Comparison of ENCODE assay signal across 1 cellular context in the genomic region with DNA sequence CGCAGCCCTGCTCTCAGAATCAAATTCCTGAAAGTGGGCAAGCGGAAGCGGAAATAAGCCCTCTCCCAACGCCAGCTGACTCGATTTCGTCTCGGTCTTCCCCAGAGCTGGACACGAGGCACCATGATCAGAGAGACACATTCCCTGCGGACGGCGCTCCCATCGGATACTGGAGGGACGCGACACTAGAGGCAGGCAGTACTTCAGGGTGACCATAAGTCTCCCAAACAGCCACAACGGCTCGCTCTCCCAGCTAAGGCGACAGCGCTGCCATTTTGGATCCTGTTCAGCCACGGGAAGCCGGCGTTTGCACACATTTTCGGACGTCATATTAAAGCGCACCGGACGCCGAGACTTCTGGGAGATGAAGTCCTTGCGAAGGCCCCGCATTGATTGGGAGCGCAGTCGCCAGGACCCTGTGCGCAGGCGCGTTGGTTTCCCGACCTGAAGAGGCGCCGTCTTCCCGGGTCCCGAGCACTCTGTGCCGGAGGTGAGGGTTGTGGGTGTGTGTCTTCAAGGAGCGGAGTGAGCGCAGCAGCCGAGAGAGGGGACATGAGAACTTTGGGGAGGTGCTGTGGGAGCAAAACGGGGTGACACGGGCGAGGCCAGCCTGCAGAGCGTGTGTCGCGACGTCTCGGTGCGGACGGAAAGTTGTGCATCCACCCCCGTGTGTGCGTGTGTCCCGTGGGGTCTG.
TF ChIP-seq lines count a peak whose summit lies in the region.

TSS of gene ZNF2 (plus strand) at position 439 of the 694 bp plus-strand sequence. CDS start 10,418 bp downstream, outside the sequence.

TF ChIP-seq in K562, 482 proteins besides CTCF, POLR2A, EP300 and RAD21 (continued from another document and continues in another):
- TF ChIP-seq, protein P1, sequence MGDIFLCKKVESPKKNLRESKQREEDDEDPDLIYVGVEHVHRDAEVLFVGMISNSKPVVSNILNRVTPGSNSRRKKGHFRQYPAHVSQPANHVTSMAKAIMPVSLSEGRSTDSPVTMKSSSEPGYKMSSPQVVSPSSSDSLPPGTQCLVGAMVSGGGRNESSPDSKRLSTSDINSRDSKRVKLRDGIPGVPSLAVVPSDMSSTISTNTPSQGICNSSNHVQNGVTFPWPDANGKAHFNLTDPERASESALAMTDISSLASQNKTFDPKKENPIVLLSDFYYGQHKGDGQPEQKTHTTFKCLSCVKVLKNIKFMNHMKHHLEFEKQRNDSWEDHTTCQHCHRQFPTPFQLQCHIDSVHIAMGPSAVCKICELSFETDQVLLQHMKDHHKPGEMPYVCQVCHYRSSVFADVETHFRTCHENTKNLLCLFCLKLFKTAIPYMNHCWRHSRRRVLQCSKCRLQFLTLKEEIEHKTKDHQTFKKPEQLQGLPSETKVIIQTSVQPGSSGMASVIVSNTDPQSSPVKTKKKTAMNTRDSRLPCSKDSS (IDR thresholded peaks at IDR 0.05; ENCODE audit: low read depth, partially characterized antibody), result no peak
- no peak for TF ChIP-seq GTF2A2 (tag; IDR thresholded peaks at IDR 0.05)
- TF ChIP-seq XRCC5 (IDR thresholded peaks at IDR 0.05; ENCODE audit: low read depth, low read length), result no peak
- no peak for TF ChIP-seq BRD9 (IDR thresholded peaks at IDR 0.05; ENCODE audit: low read depth, partially characterized antibody)
- TF ChIP-seq, protein P2, sequence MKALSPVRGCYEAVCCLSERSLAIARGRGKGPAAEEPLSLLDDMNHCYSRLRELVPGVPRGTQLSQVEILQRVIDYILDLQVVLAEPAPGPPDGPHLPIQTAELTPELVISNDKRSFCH (CRISPR knock-in tag; IDR thresholded peaks at IDR 0.05), result no peak
- TF ChIP-seq, protein P2 (tag; IDR thresholded peaks at IDR 0.05), result no peak; the same call in 1 of the 2 replicates
- TF ChIP-seq SMARCC2 (IDR thresholded peaks at IDR 0.05; ENCODE audit: low read depth), result no peak
- no peak for TF ChIP-seq TRIM28 (IDR thresholded peaks at IDR 0.05)
- TF ChIP-seq ZNF449 (CRISPR knock-in tag; IDR thresholded peaks at IDR 0.05), result no peak
- TF ChIP-seq, protein P3, sequence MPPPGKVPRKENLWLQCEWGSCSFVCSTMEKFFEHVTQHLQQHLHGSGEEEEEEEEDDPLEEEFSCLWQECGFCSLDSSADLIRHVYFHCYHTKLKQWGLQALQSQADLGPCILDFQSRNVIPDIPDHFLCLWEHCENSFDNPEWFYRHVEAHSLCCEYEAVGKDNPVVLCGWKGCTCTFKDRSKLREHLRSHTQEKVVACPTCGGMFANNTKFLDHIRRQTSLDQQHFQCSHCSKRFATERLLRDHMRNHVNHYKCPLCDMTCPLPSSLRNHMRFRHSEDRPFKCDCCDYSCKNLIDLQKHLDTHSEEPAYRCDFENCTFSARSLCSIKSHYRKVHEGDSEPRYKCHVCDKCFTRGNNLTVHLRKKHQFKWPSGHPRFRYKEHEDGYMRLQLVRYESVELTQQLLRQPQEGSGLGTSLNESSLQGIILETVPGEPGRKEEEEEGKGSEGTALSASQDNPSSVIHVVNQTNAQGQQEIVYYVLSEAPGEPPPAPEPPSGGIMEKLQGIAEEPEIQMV (tag; conservative IDR thresholded peaks at IDR 0.05; ENCODE audit: low read depth), result no peak
- TF ChIP-seq ZNF277 (CRISPR knock-in tag; IDR thresholded peaks at IDR 0.05; ENCODE audit: borderline replicate concordance), result no peak
- no peak for TF ChIP-seq MCM2 (IDR thresholded peaks at IDR 0.05; ENCODE audit: low read depth)
- TF ChIP-seq ZNF668 (CRISPR knock-in tag; IDR thresholded peaks at IDR 0.05), result no peak
- no peak for TF ChIP-seq MCM5 (IDR thresholded peaks at IDR 0.05; ENCODE audit: low read depth)
- TF ChIP-seq NFRKB (IDR thresholded peaks at IDR 0.05; ENCODE audit: low read depth), result peak; percentile 96
- peak; percentile 37; the same call in 1 of the 2 replicates for TF ChIP-seq ZBTB26 (CRISPR knock-in tag; IDR thresholded peaks at IDR 0.05)
- no peak for TF ChIP-seq PTRF (tag; IDR thresholded peaks at IDR 0.05)
- peak; percentile 80 for TF ChIP-seq L3MBTL2 (IDR thresholded peaks at IDR 0.05)
- TF ChIP-seq CCNT2 (IDR thresholded peaks at IDR 0.05; ENCODE audit: borderline replicate concordance, extremely low read depth, insufficient read length, low read depth, low read length), result no peak
- TF ChIP-seq, protein P4, sequence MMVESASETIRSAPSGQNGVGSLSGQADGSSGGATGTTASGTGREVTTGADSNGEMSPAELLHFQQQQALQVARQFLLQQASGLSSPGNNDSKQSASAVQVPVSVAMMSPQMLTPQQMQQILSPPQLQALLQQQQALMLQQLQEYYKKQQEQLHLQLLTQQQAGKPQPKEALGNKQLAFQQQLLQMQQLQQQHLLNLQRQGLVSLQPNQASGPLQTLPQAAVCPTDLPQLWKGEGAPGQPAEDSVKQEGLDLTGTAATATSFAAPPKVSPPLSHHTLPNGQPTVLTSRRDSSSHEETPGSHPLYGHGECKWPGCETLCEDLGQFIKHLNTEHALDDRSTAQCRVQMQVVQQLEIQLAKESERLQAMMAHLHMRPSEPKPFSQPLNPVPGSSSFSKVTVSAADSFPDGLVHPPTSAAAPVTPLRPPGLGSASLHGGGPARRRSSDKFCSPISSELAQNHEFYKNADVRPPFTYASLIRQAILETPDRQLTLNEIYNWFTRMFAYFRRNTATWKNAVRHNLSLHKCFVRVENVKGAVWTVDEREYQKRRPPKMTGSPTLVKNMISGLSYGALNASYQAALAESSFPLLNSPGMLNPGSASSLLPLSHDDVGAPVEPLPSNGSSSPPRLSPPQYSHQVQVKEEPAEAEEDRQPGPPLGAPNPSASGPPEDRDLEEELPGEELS (CRISPR knock-in tag; IDR thresholded peaks at IDR 0.05; ENCODE audit: borderline replicate concordance), result no peak
- no peak for TF ChIP-seq GATA2 (CRISPR knock-in tag; IDR thresholded peaks at IDR 0.05)
- TF ChIP-seq, protein P5, sequence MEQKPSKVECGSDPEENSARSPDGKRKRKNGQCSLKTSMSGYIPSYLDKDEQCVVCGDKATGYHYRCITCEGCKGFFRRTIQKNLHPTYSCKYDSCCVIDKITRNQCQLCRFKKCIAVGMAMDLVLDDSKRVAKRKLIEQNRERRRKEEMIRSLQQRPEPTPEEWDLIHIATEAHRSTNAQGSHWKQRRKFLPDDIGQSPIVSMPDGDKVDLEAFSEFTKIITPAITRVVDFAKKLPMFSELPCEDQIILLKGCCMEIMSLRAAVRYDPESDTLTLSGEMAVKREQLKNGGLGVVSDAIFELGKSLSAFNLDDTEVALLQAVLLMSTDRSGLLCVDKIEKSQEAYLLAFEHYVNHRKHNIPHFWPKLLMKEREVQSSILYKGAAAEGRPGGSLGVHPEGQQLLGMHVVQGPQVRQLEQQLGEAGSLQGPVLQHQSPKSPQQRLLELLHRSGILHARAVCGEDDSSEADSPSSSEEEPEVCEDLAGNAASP (IDR thresholded peaks at IDR 0.05), result no peak
- no peak for TF ChIP-seq ZNF217 (CRISPR knock-in tag; IDR thresholded peaks at IDR 0.05)
- TF ChIP-seq HNRNPH1 (optimal IDR thresholded peaks at IDR 0.05; ENCODE audit: low read depth, low read length), result no peak
- TF ChIP-seq, protein P6, sequence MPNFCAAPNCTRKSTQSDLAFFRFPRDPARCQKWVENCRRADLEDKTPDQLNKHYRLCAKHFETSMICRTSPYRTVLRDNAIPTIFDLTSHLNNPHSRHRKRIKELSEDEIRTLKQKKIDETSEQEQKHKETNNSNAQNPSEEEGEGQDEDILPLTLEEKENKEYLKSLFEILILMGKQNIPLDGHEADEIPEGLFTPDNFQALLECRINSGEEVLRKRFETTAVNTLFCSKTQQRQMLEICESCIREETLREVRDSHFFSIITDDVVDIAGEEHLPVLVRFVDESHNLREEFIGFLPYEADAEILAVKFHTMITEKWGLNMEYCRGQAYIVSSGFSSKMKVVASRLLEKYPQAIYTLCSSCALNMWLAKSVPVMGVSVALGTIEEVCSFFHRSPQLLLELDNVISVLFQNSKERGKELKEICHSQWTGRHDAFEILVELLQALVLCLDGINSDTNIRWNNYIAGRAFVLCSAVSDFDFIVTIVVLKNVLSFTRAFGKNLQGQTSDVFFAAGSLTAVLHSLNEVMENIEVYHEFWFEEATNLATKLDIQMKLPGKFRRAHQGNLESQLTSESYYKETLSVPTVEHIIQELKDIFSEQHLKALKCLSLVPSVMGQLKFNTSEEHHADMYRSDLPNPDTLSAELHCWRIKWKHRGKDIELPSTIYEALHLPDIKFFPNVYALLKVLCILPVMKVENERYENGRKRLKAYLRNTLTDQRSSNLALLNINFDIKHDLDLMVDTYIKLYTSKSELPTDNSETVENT (CRISPR knock-in tag; IDR thresholded peaks at IDR 0.05), result no peak
- 0 out of 2 replicates have a peak, but pooled peaks have one; percentile 4 for TF ChIP-seq SREBF1 (IDR thresholded peaks at IDR 0.05; ENCODE audit: borderline replicate concordance, low read depth, low read length)
- TF ChIP-seq TGIF2 (CRISPR knock-in tag; IDR thresholded peaks at IDR 0.05), result no peak
- TF ChIP-seq ZBTB11 (CRISPR knock-in tag; IDR thresholded peaks at IDR 0.05), result peak; percentile 23 to 94 (median 54); a peak in 4 of 6 replicates
- TF ChIP-seq BHLHE40 (IDR thresholded peaks at IDR 0.05; ENCODE audit: low read length), result peak; percentile 36
- TF ChIP-seq PHB2 (IDR thresholded peaks at IDR 0.05; ENCODE audit: low read depth), result no peak
- no peak for TF ChIP-seq ZNF23 (CRISPR knock-in tag; IDR thresholded peaks at IDR 0.05)
- peak; percentile 46; the same call in 1 of the 2 replicates for TF ChIP-seq ESRRA (IDR thresholded peaks at IDR 0.05; ENCODE audit: borderline replicate concordance, low read depth)
- TF ChIP-seq PCBP2 (IDR thresholded peaks at IDR 0.05; ENCODE audit: low read depth, low read length, poor library complexity, severe bottlenecking), result no peak
- TF ChIP-seq ZFP36 (IDR thresholded peaks at IDR 0.05; ENCODE audit: low read depth, low read length, partially characterized antibody), result no peak
- no peak for TF ChIP-seq CGGBP1 (CRISPR knock-in tag; IDR thresholded peaks at IDR 0.05)
- no peak for TF ChIP-seq HMBOX1 (IDR thresholded peaks at IDR 0.05)
- TF ChIP-seq MXD1 (CRISPR knock-in tag; IDR thresholded peaks at IDR 0.05; ENCODE audit: borderline replicate concordance, poor library complexity, severe bottlenecking), result no peak
